In the genomic region with DNA sequence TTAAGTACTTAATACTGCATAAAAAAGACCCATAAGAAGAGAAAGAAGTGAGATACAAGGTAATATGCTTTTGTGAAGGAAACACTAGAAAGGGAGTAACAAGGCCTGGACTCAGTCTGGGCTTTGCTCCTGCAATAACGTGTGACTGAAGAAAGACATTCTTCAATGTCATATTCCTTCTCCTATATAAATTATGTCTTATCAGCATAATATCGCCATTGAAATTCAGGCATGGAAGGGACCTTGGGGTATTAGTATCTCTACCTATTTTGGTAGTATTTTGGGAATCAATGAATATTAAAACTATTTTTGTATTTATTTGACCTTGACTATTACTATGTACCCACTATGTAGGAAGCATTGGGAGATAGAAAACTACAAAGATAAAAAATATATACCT, we compare ENCODE assay signal across 5 cellular contexts.
"Had no signal": no experiment of that assay in that cellular context is flagged by ENCODE, and none has a peak within 500 bp of the region (broad histone marks: within the 10 kb centered on the region; RNA-seq: fewer than 3 reads in every experiment).

No MANE protein-coding gene starts in this region.

- DNase-seq: KBM-7, KG1 had no signal

- H3K27ac ChIP-seq: HL-60, KMS-11 had no signal

- FAIRE-seq: HTR-8/SVneo had no signal

- H3K9ac ChIP-seq: KMS-11 had no signal

- H3K4me2 ChIP-seq: KMS-11 had no signal
